In the genomic region with DNA sequence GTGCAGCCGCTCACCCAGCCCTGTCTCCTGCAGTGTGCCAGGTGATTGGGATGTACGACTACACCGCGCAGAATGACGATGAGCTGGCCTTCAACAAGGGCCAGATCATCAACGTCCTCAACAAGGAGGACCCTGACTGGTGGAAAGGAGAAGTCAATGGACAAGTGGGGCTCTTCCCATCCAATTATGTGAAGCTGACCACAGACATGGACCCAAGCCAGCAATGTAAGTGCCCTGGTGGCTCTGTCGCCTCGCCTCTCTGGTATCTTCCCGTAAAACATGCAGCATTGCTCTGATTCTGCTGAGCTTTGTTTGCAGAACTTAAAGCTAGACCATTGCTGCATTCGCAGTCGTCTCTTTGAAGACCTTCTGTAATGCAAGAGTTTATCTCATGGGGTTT, we compare ENCODE assay signal across 19 cellular contexts.
DNase-seq lines count a peak whose midpoint lies in the region; ATAC-seq and TF ChIP-seq lines count a peak whose summit lies in the region.
"Had no signal": no experiment of that assay in that cellular context is flagged by ENCODE, and none has a peak within 500 bp of the region (broad histone marks: within the 10 kb centered on the region; RNA-seq: fewer than 3 reads in every experiment).

No MANE protein-coding gene starts in this region.

- ATAC-seq in left lobe of liver (peak; percentile 36), upper lobe of left lung (ENCODE audit: low FRiP score in 2 of 2) (no peak)
- ATAC-seq: SK-N-SH treated with all-trans-retinoic acid at 6 μM for 48 hours had no signal

- no peak overlapping the region for H4K91ac ChIP-seq in H9 (ENCODE audit: insufficient read length, low read depth, low read length)

- no peak overlapping the region for H2AK5ac ChIP-seq in H9 (ENCODE audit: insufficient read length, low read length)

- H4K8ac ChIP-seq in H9 (replicated peaks; ENCODE audit: insufficient read length, low read depth, low read length) = no peak overlapping the region

- no peak overlapping the region for H2BK20ac ChIP-seq in H9 (ENCODE audit: low read depth, low read length, poor library complexity, severe bottlenecking)

- H3K27me3 Mint-ChIP-seq in H9 (ENCODE audit: low read depth) = no peaks in the 10 kb centered on the region

- H2BK5ac ChIP-seq in H9 (ENCODE audit: insufficient read length, low read length) = no peak overlapping the region

- H3K27me3 ChIP-seq in H9 (ENCODE audit: insufficient read depth, low read length) (no peaks in the 10 kb centered on the region), upper lobe of left lung (no peaks in the 10 kb centered on the region), sigmoid colon (no peaks in the 10 kb centered on the region)

- H3K79me2 ChIP-seq in H9 (ENCODE audit: insufficient read depth, low read length) = no peaks in the 10 kb centered on the region

- TF ChIP-seq EP300 in upper lobe of left lung (IDR thresholded peaks at IDR 0.05) (no peak), sigmoid colon (IDR thresholded peaks at IDR 0.05) (no peak)

- peaks cover 43 to 81% (median 67%) of the 10 kb centered on the region in 3 experiments; a peak in 6 of 7 replicates for H3K36me3 Mint-ChIP-seq in H9 (ENCODE audit: insufficient read depth in 1 of 3, low read depth in 3 of 3)

- no peak overlapping the region for H2BK15ac ChIP-seq in H9 (ENCODE audit: low read depth, low read length)

- H3K23me2 ChIP-seq in H9 (ENCODE audit: insufficient read length, low read depth, low read length, poor library complexity, severe bottlenecking) = no peaks in the 10 kb centered on the region

- H3K56ac ChIP-seq in H9 (ENCODE audit: insufficient read length, low read depth, low read length) = no peak overlapping the region

- no peaks in the 10 kb centered on the region for H3K9me3 ChIP-seq in H9 (ENCODE audit: control insufficient read depth, low read depth, low read length)
- H3K9me3 ChIP-seq in upper lobe of left lung = no peaks in the 10 kb centered on the region
- no peaks in the 10 kb centered on the region for H3K9me3 ChIP-seq in sigmoid colon

- no peak for TF ChIP-seq POLR2A in upper lobe of left lung (IDR thresholded peaks at IDR 0.05)
- no peak for TF ChIP-seq POLR2A in sigmoid colon (IDR thresholded peaks at IDR 0.05)

- no peak overlapping the region for H3K14ac ChIP-seq in H9 (ENCODE audit: insufficient read depth, low read length)

- no peaks in the 10 kb centered on the region for H4K20me1 ChIP-seq in H9 (ENCODE audit: control insufficient read depth, insufficient read depth, insufficient read length)

- no peaks in the 10 kb centered on the region for H3K4me1 ChIP-seq in H9 (ENCODE audit: insufficient read depth, low read length)
- peaks cover 0 to 10% (median 7%) of the 10 kb centered on the region in 4 donors for H3K4me1 ChIP-seq in upper lobe of left lung
- no peaks in the 10 kb centered on the region for H3K4me1 ChIP-seq in sigmoid colon

- H3K36me3 ChIP-seq in upper lobe of left lung (peaks cover 0 to 23% (median 8%) of the 10 kb centered on the region in 4 donors), sigmoid colon (peaks cover 0 to 57% (median 0%) of the 10 kb centered on the region in 4 donors)

- H2BK12ac ChIP-seq in H9 (ENCODE audit: insufficient read length, low read depth, low read length) = no peak overlapping the region

- TF ChIP-seq CTCF in H9 (conservative IDR thresholded peaks at IDR 0.05) (no peak), upper lobe of left lung (IDR thresholded peaks at IDR 0.05) (no peak), sigmoid colon (IDR thresholded peaks at IDR 0.05) (no peak)

- intact Hi-C loops in sigmoid colon (cut with DNase I) = no loop called here

- H3K4ac ChIP-seq in H9 (ENCODE audit: low read depth, low read length) = no peak overlapping the region

- H3K18ac ChIP-seq in H9 (ENCODE audit: insufficient read length, low read depth, low read length) = no peak overlapping the region

- H3K4me3 Mint-ChIP-seq in H9 = no peak overlapping the region
- H3K4me3 Mint-ChIP-seq: HFFc6 had no signal

- H3K9me3 Mint-ChIP-seq in H9 = no peaks in the 10 kb centered on the region
- H3K9me3 Mint-ChIP-seq: HFFc6 had no signal

- H3K27ac ChIP-seq in H9 (ENCODE audit: insufficient read length, low read depth, low read length) (no peak overlapping the region), upper lobe of left lung (no peak overlapping the region), sigmoid colon (no peak overlapping the region)
- H3K27ac ChIP-seq: C4-2B had no signal

- H2AFZ ChIP-seq in H9 (ENCODE audit: low read length) = no peak overlapping the region

- H3K4me3 ChIP-seq in upper lobe of left lung (no peak overlapping the region), sigmoid colon (no peak overlapping the region)

- H2BK120ac ChIP-seq in H9 (ENCODE audit: low read depth, low read length, poor library complexity, severe bottlenecking) = no peak overlapping the region

- H3K9ac ChIP-seq in H9 (ENCODE audit: extremely low read depth, insufficient read length, low read length) = no peak overlapping the region

- H3K27ac Mint-ChIP-seq in H9 = peak overlapping the region in 2 of 3 experiments; percentile 14 to 16; a peak in 1 of 7 replicates
- H3K27ac Mint-ChIP-seq: HFFc6 had no signal

- H3K4me2 ChIP-seq in H9 (ENCODE audit: insufficient read depth, insufficient read length, low read length) = no peak overlapping the region

- H3K4me1 Mint-ChIP-seq in H9 = peaks cover 6 to 10% of the 10 kb centered on the region in 2 experiments

- no peak overlapping the region for H3T11ph ChIP-seq in H9 (ENCODE audit: low read length)

- no peak overlapping the region for H3K23ac ChIP-seq in H9 (ENCODE audit: insufficient read length, low read depth, low read length)

- H4K5ac ChIP-seq in H9 (ENCODE audit: insufficient read length, low read depth, low read length) = no peak overlapping the region

- peak; percentile 58 for DNase-seq in EH (ENCODE audit: low read depth)
- no peak for DNase-seq in H9
- DNase-seq in SHP77 treated with DMSO at 0.1 percent for 48 hours (lab: John Stamatoyannopoulos, UW) = peak; percentile 90
- peak; percentile 51 for DNase-seq in left lobe of liver (ENCODE audit: low spot score)
- no peak for DNase-seq in upper lobe of left lung
- DNase-seq in stimulated activated CD4-positive, alpha-beta T cell treated with anti-CD3 and anti-CD28 coated beads, Interleukin-12 subunit alpha, Interleukin-12 subunit beta, amount 100 ng/mL, for 4 hours = no peak
- DNase-seq in sigmoid colon = no peak
- DNase-seq: AML-193, DND-41, GDM1, HFFc6, KBM-7, MV-4-11, NCI-H1417, NCI-H187 treated with DMSO at 0.1 percent for 48 hours, NCI-H345, NCI-H524 treated with DMSO at 0.1 percent for 48 hours had no signal

- WGBS in H9 (ENCODE audit: extremely low coverage, insufficient read length, low lambda C conversion rate) = no CpG with 5 or more reads among the region's 11 CpGs
- WGBS in upper lobe of left lung, 2 donors = 87 to 97% methylated on average over 11 of the region's 11 CpGs
- 93 to 94% methylated on average over 11 of the region's 11 CpGs for WGBS in sigmoid colon, 2 donors

- H3K79me1 ChIP-seq in H9 (ENCODE audit: insufficient read depth, low read depth, low read length, poor library complexity, severe bottlenecking) = no peaks in the 10 kb centered on the region

Comparison
In these comparisons a context has a peak if more than half of its experiments do, and no peak if none do; other contexts are left out.
1. DNase-seq: peak in EH (single experiment), SHP77 treated with DMSO at 0.1 percent for 48 hours (single experiment) and left lobe of liver (single experiment); none in H9 (single experiment), upper lobe of left lung (0 of 2), stimulated activated CD4-positive, alpha-beta T cell treated with anti-CD3 and anti-CD28 coated beads, Interleukin-12 subunit alpha, Interleukin-12 subunit beta, amount 100 ng/mL, for 4 hours (single experiment) and sigmoid colon (single experiment).